ENCODE assay signal across 20 cellular contexts in the genomic region with DNA sequence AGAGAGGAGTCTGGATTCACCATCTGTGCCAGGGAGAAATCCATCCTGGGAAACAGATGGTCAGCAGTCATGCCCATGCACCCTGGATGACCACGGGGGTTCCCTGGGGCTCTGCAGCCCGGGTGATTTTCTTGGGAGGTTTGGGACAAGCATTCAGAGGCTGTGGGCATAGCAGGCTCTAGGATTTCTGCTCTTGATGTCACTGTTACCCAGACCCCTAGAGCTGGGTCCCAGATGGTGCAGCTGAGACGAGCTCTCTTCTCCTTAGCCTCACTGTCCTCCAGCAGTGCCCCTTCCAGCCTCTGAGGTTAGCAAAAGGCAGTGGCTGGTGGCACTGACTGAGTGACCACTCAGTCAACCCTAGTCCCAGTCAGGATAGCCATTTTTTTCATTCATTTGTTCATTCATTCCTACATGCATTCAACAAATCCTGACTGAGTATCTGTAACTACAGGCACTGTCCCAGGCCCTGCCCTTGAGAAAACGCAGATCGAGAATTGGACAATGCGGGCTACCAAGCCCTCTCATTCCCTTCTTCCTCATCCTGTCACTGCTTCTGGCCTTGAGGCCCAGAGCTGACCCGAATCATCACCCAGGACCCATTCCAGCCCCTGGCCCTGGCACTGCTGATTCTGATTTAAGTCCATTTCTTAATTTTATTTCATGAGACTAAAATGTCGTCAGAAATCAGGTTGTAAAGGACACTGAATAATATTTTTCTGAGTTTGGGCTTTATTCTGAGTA.
"Had no signal": no experiment of that assay in that cellular context is flagged by ENCODE, and none has a peak within 500 bp of the region (broad histone marks: within the 10 kb centered on the region; RNA-seq: fewer than 3 reads in every experiment).

No MANE protein-coding gene starts in this region.

- H3K9me3 Mint-ChIP-seq: activated T-cell treated with anti-CD3 and anti-CD28 coated beads, Interleukin-2, amount 50 U/mL, for 4 hours; activated T-helper 17 cell treated with anti-CD3 and anti-CD28 coated beads, Interleukin-2, amount 50 U/mL, for 72 hours; naive thymus-derived CD4-positive, alpha-beta T cell; neural crest cell had no signal

- H3K4me3 Mint-ChIP-seq: activated T-cell treated with anti-CD3 and anti-CD28 coated beads, Interleukin-2, amount 50 U/mL, for 4 hours; activated T-helper 17 cell treated with anti-CD3 and anti-CD28 coated beads, Interleukin-2, amount 50 U/mL, for 72 hours; naive thymus-derived CD4-positive, alpha-beta T cell; neural crest cell had no signal

- H3K4me1 Mint-ChIP-seq: activated T-helper 17 cell treated with anti-CD3 and anti-CD28 coated beads, Interleukin-2, amount 50 U/mL, for 72 hours; naive thymus-derived CD4-positive, alpha-beta T cell had no signal

- DNase-seq: activated CD4-positive, alpha-beta T cell treated with anti-CD3 and anti-CD28 coated beads for 4 hours; activated CD4-positive, alpha-beta T cell treated with anti-CD3 and anti-CD28 coated beads, Interleukin-2, amount 50 U/mL, for 4 hours; activated CD8-positive, alpha-beta memory T cell treated with anti-CD3 and anti-CD28 coated beads, Interleukin-2, amount 50 U/mL, for 4 hours; activated gamma-delta T cell treated with Interleukin-2 at 50 U/mL for 16 hours; activated naive CD4-positive, alpha-beta T cell treated with anti-CD3 and anti-CD28 coated beads, Interleukin-2, amount 50 U/mL, for 16 hours; activated T-cell treated with anti-CD3 and anti-CD28 coated beads, Interleukin-2, amount 50 U/mL, for 4 hours; amniotic stem cell; brain microvascular endothelial cell; cortex of kidney; foreskin keratinocyte; heart right ventricle; midbrain; naive thymus-derived CD4-positive, alpha-beta T cell; nucleus accumbens; stimulated activated CD4-positive, alpha-beta T cell treated with anti-CD3 and anti-CD28 coated beads, Interleukin-15, amount 100 ng/mL, for 24 hours; stimulated activated naive CD4-positive, alpha-beta T cell had no signal

- H3K27ac Mint-ChIP-seq: activated T-helper 17 cell treated with anti-CD3 and anti-CD28 coated beads, Interleukin-2, amount 50 U/mL, for 72 hours; naive thymus-derived CD4-positive, alpha-beta T cell had no signal

- H3K27ac ChIP-seq: brain microvascular endothelial cell, foreskin keratinocyte, heart right ventricle, right atrium auricular region, tibial nerve had no signal
